ENCODE assay signal across 1 cellular context in genomic region chr1:225995919-225996864, GRCh38.
TF ChIP-seq lines count a peak whose summit lies in the region.

No MANE protein-coding gene starts in this region.

TF ChIP-seq in A549, 52 proteins besides CTCF, POLR2A, EP300 and RAD21 (continued from another document):
- TF ChIP-seq BHLHE40 (IDR thresholded peaks at IDR 0.05; ENCODE audit: low read depth, low read length) (no peak), EHMT2 (IDR thresholded peaks at IDR 0.05; ENCODE audit: low read depth) (no peak), ZSCAN20 (CRISPR knock-in tag; IDR thresholded peaks at IDR 0.05) (no peak), E2F6 (IDR thresholded peaks at IDR 0.05; ENCODE audit: borderline replicate concordance, low read depth) (no peak), PHF8 (IDR thresholded peaks at IDR 0.05; ENCODE audit: borderline replicate concordance, low read depth) (no peak), HEYL (CRISPR knock-in tag; IDR thresholded peaks at IDR 0.05) (no peak), SREBF2 (IDR thresholded peaks at IDR 0.05) (no peak), RARB (CRISPR knock-in tag; IDR thresholded peaks at IDR 0.05) (no peak), POLR2AphosphoS2 (conservative IDR thresholded peaks at IDR 0.05; ENCODE audit: low read length) (no peak), GATA3 (IDR thresholded peaks at IDR 0.05; ENCODE audit: borderline replicate concordance) (no peak), FOXS1 (CRISPR knock-in tag; IDR thresholded peaks at IDR 0.05) (no peak), CEBPB (IDR thresholded peaks at IDR 0.05) (no peak), FOSB (CRISPR knock-in tag; IDR thresholded peaks at IDR 0.05) (no peak), TP53 (CRISPR knock-in tag; IDR thresholded peaks at IDR 0.05) (no peak), JUNB (IDR thresholded peaks at IDR 0.05) (no peak)
- TF ChIP-seq, protein P1, sequence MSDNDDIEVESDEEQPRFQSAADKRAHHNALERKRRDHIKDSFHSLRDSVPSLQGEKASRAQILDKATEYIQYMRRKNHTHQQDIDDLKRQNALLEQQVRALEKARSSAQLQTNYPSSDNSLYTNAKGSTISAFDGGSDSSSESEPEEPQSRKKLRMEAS (IDR thresholded peaks at IDR 0.05) = no peak
- TF ChIP-seq, protein P2, sequence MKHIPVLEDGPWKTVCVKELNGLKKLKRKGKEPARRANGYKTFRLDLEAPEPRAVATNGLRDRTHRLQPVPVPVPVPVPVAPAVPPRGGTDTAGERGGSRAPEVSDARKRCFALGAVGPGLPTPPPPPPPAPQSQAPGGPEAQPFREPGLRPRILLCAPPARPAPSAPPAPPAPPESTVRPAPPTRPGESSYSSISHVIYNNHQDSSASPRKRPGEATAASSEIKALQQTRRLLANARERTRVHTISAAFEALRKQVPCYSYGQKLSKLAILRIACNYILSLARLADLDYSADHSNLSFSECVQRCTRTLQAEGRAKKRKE (CRISPR knock-in tag; IDR thresholded peaks at IDR 0.05; ENCODE audit: low read depth) = no peak
TF ChIP-seq in A549: peak in this region for 0.
